9 cellular contexts compared by ENCODE assay signal in the genomic region with DNA sequence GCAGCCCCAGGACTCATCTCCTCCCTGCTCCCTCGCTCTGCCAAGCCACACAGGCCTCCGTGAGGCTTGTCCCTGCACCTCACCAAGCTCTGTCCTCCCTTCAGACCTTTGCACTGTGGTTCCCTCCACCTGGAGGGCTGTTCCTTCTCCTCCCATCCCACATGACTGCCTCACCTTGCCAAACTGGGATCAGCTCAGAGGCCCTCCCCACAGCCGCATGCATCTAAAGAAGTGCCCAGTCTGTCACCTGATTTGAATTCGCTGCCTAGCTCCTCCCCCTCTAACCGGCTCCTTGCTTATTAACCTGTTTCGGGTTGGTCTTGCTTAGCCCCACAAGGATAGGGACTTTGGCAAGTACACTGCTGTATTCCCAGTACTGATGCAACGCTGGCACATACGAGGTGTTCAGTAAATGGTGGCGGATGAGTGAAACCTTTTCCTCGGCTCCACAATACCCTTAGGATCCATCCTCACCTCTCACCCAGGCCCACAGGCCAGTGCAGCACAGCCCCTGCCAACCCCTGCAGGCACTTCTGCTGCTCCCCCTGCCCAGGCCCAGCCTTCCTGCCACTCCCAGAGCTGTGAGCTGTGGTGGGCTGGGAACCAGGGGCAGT. TPM values are rescaled to one million over a fixed set of nuclear protein-coding genes. Genes with fewer than 3 reads are reported as not detected.
DNase-seq lines count a peak whose midpoint lies in the region; ATAC-seq and TF ChIP-seq lines count a peak whose summit lies in the region.
"Had no signal": no experiment of that assay in that cellular context is flagged by ENCODE, and none has a peak within 500 bp of the region (broad histone marks: within the 10 kb centered on the region; RNA-seq: fewer than 3 reads in every experiment).

No MANE protein-coding gene starts in this region.

- ATAC-seq in activated naive CD8-positive, alpha-beta T cell treated with anti-CD3 and anti-CD28 coated beads, Interleukin-2, amount 50 U/mL, for 24 hours = no peak
- ATAC-seq in stimulated activated effector memory CD8-positive, alpha-beta T cell treated with anti-CD3 and anti-CD28 coated beads, Interleukin-12 subunit alpha, Interleukin-12 subunit beta, amount 100 ng/mL, for 72 hours = no peak
- ATAC-seq in HG02610 (IDR thresholded peaks at IDR 0.05; ENCODE audit: unreplicated experiment) = no peak
- no peak for ATAC-seq in GM18511 (IDR thresholded peaks at IDR 0.05; ENCODE audit: unreplicated experiment)

- H3K36me3 Mint-ChIP-seq in activated naive CD8-positive, alpha-beta T cell treated with anti-CD3 and anti-CD28 coated beads, Interleukin-2, amount 50 U/mL, for 24 hours (ENCODE audit: low read depth) = peaks cover 10% of the 10 kb centered on the region
- peaks cover 31% of the 10 kb centered on the region for H3K36me3 Mint-ChIP-seq in stimulated activated effector memory CD8-positive, alpha-beta T cell treated with anti-CD3 and anti-CD28 coated beads, Interleukin-12 subunit alpha, Interleukin-12 subunit beta, amount 100 ng/mL, for 72 hours

- DNase-seq in activated naive CD8-positive, alpha-beta T cell treated with anti-CD3 and anti-CD28 coated beads, Interleukin-2, amount 50 U/mL, for 24 hours = no peak
- DNase-seq in kidney tubule cell (ENCODE audit: low spot score) (peak; percentile 45), brain microvascular endothelial cell (no peak), UCSD-AML1 (lab: John Stamatoyannopoulos, UW; ENCODE audit: unreplicated experiment) (no peak)
- DNase-seq in stimulated activated effector memory CD8-positive, alpha-beta T cell treated with anti-CD3 and anti-CD28 coated beads, Interleukin-12 subunit alpha, Interleukin-12 subunit beta, amount 100 ng/mL, for 72 hours (ENCODE audit: low spot score in 2 of 2) = no peak
- DNase-seq: MG63 had no signal

- H3K4me1 Mint-ChIP-seq in activated naive CD8-positive, alpha-beta T cell treated with anti-CD3 and anti-CD28 coated beads, Interleukin-2, amount 50 U/mL, for 24 hours = peaks cover 77% of the 10 kb centered on the region
- peaks cover 65% of the 10 kb centered on the region for H3K4me1 Mint-ChIP-seq in stimulated activated effector memory CD8-positive, alpha-beta T cell treated with anti-CD3 and anti-CD28 coated beads, Interleukin-12 subunit alpha, Interleukin-12 subunit beta, amount 100 ng/mL, for 72 hours

- in situ Hi-C loops in brain microvascular endothelial cell (cut with HindIII; ENCODE audit: low pct_ligation_motif_present, low sequenced_read_pairs) = no loop called here

- H3K27ac Mint-ChIP-seq in activated naive CD8-positive, alpha-beta T cell treated with anti-CD3 and anti-CD28 coated beads, Interleukin-2, amount 50 U/mL, for 24 hours = peak overlapping the region; percentile 78
- H3K27ac Mint-ChIP-seq in stimulated activated effector memory CD8-positive, alpha-beta T cell treated with anti-CD3 and anti-CD28 coated beads, Interleukin-12 subunit alpha, Interleukin-12 subunit beta, amount 100 ng/mL, for 72 hours = peak overlapping the region; percentile 89

- WGBS in HUES64 = 82% methylated on average over 10 of the region's 10 CpGs

- H3K36me3 ChIP-seq in HUES64 (ENCODE audit: insufficient read depth, low read length) (0 out of 2 replicates have a peak, but pooled peaks cover 3% of the 10 kb centered on the region), brain microvascular endothelial cell (replicated peaks) (no peaks in the 10 kb centered on the region)

- no peak for TF ChIP-seq CTCF in brain microvascular endothelial cell (IDR thresholded peaks at IDR 0.05; ENCODE audit: low read depth, low read length, missing control alignments)

- H3K27me3 Mint-ChIP-seq in activated naive CD8-positive, alpha-beta T cell treated with anti-CD3 and anti-CD28 coated beads, Interleukin-2, amount 50 U/mL, for 24 hours = peaks cover 2% of the 10 kb centered on the region

- H3K27ac ChIP-seq in HUES64 (ENCODE audit: low read depth, low read length) (no peak overlapping the region), brain microvascular endothelial cell (no peak overlapping the region)

- H3K4me3 Mint-ChIP-seq in activated naive CD8-positive, alpha-beta T cell treated with anti-CD3 and anti-CD28 coated beads, Interleukin-2, amount 50 U/mL, for 24 hours = peak overlapping the region; percentile 26
- peak overlapping the region; percentile 51 for H3K4me3 Mint-ChIP-seq in stimulated activated effector memory CD8-positive, alpha-beta T cell treated with anti-CD3 and anti-CD28 coated beads, Interleukin-12 subunit alpha, Interleukin-12 subunit beta, amount 100 ng/mL, for 72 hours

- no peaks in the 10 kb centered on the region for H3K9me3 ChIP-seq in HUES64 (ENCODE audit: insufficient read depth, low read depth, low read length)
- H3K9me3 ChIP-seq: MG63 had no signal

- 0 out of 2 replicates have a peak overlapping the region, but pooled peaks have one; percentile 9 for H3K9ac ChIP-seq in HUES64 (ENCODE audit: low read depth, low read length)

- H3K4me3 ChIP-seq in HUES64 (ENCODE audit: low read length) (no peak overlapping the region), brain microvascular endothelial cell (ENCODE audit: low read depth, low read length) (no peak overlapping the region)
- H3K4me3 ChIP-seq: MG63 had no signal

- no peaks in the 10 kb centered on the region for H3K27me3 ChIP-seq in HUES64 (ENCODE audit: insufficient read depth, low read length)
- no peaks in the 10 kb centered on the region for H3K27me3 ChIP-seq in brain microvascular endothelial cell (replicated peaks)
- H3K27me3 ChIP-seq: MG63 had no signal

- peaks cover 11% of the 10 kb centered on the region for H3K4me1 ChIP-seq in HUES64 (ENCODE audit: insufficient read depth, low read length)

- no peaks in the 10 kb centered on the region for H3K9me3 Mint-ChIP-seq in activated naive CD8-positive, alpha-beta T cell treated with anti-CD3 and anti-CD28 coated beads, Interleukin-2, amount 50 U/mL, for 24 hours
- H3K9me3 Mint-ChIP-seq in stimulated activated effector memory CD8-positive, alpha-beta T cell treated with anti-CD3 and anti-CD28 coated beads, Interleukin-12 subunit alpha, Interleukin-12 subunit beta, amount 100 ng/mL, for 72 hours = no peaks in the 10 kb centered on the region

RNA-seq across cellular contexts. Expression of gene AKT2, which starts 4.4 kb away (rescaled TPM):
- polyA plus RNA-seq in HUES64 (2013, experiment 1 of 2) = 65.5 TPM
- polyA plus RNA-seq in HUES64 (2013, experiment 2 of 2) = 63.8 TPM

RNA-seq across cellular contexts. Expression of gene CCNP, which starts 54.2 kb away (rescaled TPM):
- polyA plus RNA-seq in HUES64 (2013, experiment 1 of 2) = not detected
- polyA plus RNA-seq in HUES64 (2013, experiment 2 of 2) = not detected
